In genomic region chr12:11834925-11835324, GRCh38 we compare ENCODE assay signal across 16 cellular contexts.
DNase-seq lines count a peak whose midpoint lies in the region; ATAC-seq, FAIRE-seq and TF ChIP-seq lines count a peak whose summit lies in the region.
"Had no signal": no experiment of that assay in that cellular context is flagged by ENCODE, and none has a peak within 500 bp of the region (broad histone marks: within the 10 kb centered on the region; RNA-seq: fewer than 3 reads in every experiment).

No MANE protein-coding gene starts in this region.

- TF ChIP-seq CTCF in colonic mucosa (IDR thresholded peaks at IDR 0.05) = no peak
- no peak for TF ChIP-seq CTCF in gastrocnemius medialis (IDR thresholded peaks at IDR 0.05 in 4 of 5, conservative IDR thresholded peaks at IDR 0.05 in 1 of 5)

- FAIRE-seq in small intestine (lab: Jason Lieb, UNC) = no peak
- FAIRE-seq: HTR-8/SVneo had no signal

- WGBS in small intestine, 3 donors = 75 to 83% (median 80%) methylated on average over 3 of the region's 3 CpGs

- H3K9me3 ChIP-seq in colonic mucosa = no peaks in the 10 kb centered on the region
- H3K9me3 ChIP-seq in skeletal muscle tissue (ENCODE audit: control insufficient read depth in 3 of 3, low read length in 3 of 3) = no peaks in the 10 kb centered on the region
- H3K9me3 ChIP-seq in small intestine (ENCODE audit: control insufficient read depth, low read depth) = no peaks in the 10 kb centered on the region
- no peaks in the 10 kb centered on the region for H3K9me3 ChIP-seq in gastrocnemius medialis
- H3K9me3 ChIP-seq: right lobe of liver had no signal

- no peak for TF ChIP-seq POLR2A in gastrocnemius medialis (IDR thresholded peaks at IDR 0.05)

- ATAC-seq in gastrocnemius medialis = no peak
- ATAC-seq: activated CD8-positive, alpha-beta memory T cell treated with anti-CD3 and anti-CD28 coated beads, Interleukin-2, amount 10 ng/mL, durations not matched to agents 7 days and 5 days had no signal

- no peaks in the 10 kb centered on the region for H3K27me3 ChIP-seq in colonic mucosa
- no peaks in the 10 kb centered on the region for H3K27me3 ChIP-seq in skeletal muscle tissue (ENCODE audit: control insufficient read depth in 3 of 3, insufficient read depth in 3 of 3, low read length in 3 of 3)
- H3K27me3 ChIP-seq in small intestine (ENCODE audit: control insufficient read depth in 2 of 2, insufficient read depth in 2 of 2, low read length in 2 of 2) = no peaks in the 10 kb centered on the region
- H3K27me3 ChIP-seq in gastrocnemius medialis = no peaks in the 10 kb centered on the region
- H3K27me3 ChIP-seq: right lobe of liver had no signal

- DNase-seq in activated T-cell treated with anti-CD3 and anti-CD28 coated beads, Interleukin-2, amount 50 U/mL, for 24 hours = no peak
- DNase-seq in activated T-cell treated with anti-CD3 and anti-CD28 coated beads for 4 hours = no peak
- no peak for DNase-seq in colonic mucosa
- DNase-seq in T-helper 2 cell = no peak
- DNase-seq in small intestine = no peak
- DNase-seq in gastrocnemius medialis = no peak
- DNase-seq: activated CD8-positive, alpha-beta memory T cell treated with anti-CD3 and anti-CD28 coated beads, Interleukin-2, amount 10 ng/mL, durations not matched to agents 7 days and 5 days; GOT3; mesendoderm; NCI-H1930; NCI-H526 treated with DMSO at 0.1 percent for 48 hours; right lobe of liver; WERI-Rb-1 had no signal

- no peaks in the 10 kb centered on the region for H3K9me3 Mint-ChIP-seq in activated T-cell treated with anti-CD3 and anti-CD28 coated beads, Interleukin-2, amount 50 U/mL, for 24 hours
- H3K9me3 Mint-ChIP-seq in IgD-negative memory B cell = no peaks in the 10 kb centered on the region

- H3K36me3 ChIP-seq in colonic mucosa (no peaks in the 10 kb centered on the region), skeletal muscle tissue (ENCODE audit: control insufficient read depth in 3 of 3, insufficient read depth in 3 of 3, low read length in 3 of 3) (no peaks in the 10 kb centered on the region), small intestine (ENCODE audit: control insufficient read depth in 2 of 2, insufficient read depth in 2 of 2, low read length in 2 of 2) (no peaks in the 10 kb centered on the region), gastrocnemius medialis (no peaks in the 10 kb centered on the region)
- H3K36me3 ChIP-seq: right lobe of liver, WERI-Rb-1 had no signal

- H3K27me3 Mint-ChIP-seq in activated T-cell treated with anti-CD3 and anti-CD28 coated beads, Interleukin-2, amount 50 U/mL, for 24 hours = no peaks in the 10 kb centered on the region
- H3K27me3 Mint-ChIP-seq in IgD-negative memory B cell = no peaks in the 10 kb centered on the region
- H3K27me3 Mint-ChIP-seq: activated CD8-positive, alpha-beta memory T cell treated with anti-CD3 and anti-CD28 coated beads, Interleukin-2, amount 10 ng/mL, durations not matched to agents 7 days and 5 days had no signal

- intact Hi-C loops in colonic mucosa (cut with DNase I) (no loop called here), gastrocnemius medialis (cut with DNase I; ENCODE audit: low total_unique reads) (no loop called here)

- H3K4me1 ChIP-seq in colonic mucosa = peaks cover 26% of the 10 kb centered on the region
- peaks cover 21 to 33% (median 22%) of the 10 kb centered on the region in 3 donors for H3K4me1 ChIP-seq in skeletal muscle tissue (ENCODE audit: control insufficient read depth in 3 of 3, insufficient read depth in 3 of 3, low read length in 3 of 3)
- H3K4me1 ChIP-seq in small intestine (ENCODE audit: control insufficient read depth in 2 of 2, insufficient read depth in 1 of 2, low read depth in 1 of 2, low read length in 1 of 2) = peaks cover 10 to 29% of the 10 kb centered on the region in 2 donors
- peaks cover 14 to 25% of the 10 kb centered on the region in 2 donors for H3K4me1 ChIP-seq in gastrocnemius medialis

- in situ Hi-C loops in gastrocnemius medialis (cut with MboI; ENCODE audit: low sequenced_read_pairs in 4 of 4) = no loop called here

- H3K4me3 ChIP-seq in colonic mucosa (no peak overlapping the region), skeletal muscle tissue (ENCODE audit: low read length in 3 of 3) (no peak overlapping the region), small intestine (ENCODE audit: low read depth in 1 of 2, low read length in 2 of 2) (no peak overlapping the region), gastrocnemius medialis (no peak overlapping the region)
- H3K4me3 ChIP-seq: right lobe of liver had no signal

- no peak overlapping the region for H3K4me3 Mint-ChIP-seq in activated T-cell treated with anti-CD3 and anti-CD28 coated beads, Interleukin-2, amount 50 U/mL, for 24 hours
- H3K4me3 Mint-ChIP-seq in IgD-negative memory B cell = peak overlapping the region in 2 of 4 donors; percentile 29 to 84
- H3K4me3 Mint-ChIP-seq: activated CD8-positive, alpha-beta memory T cell treated with anti-CD3 and anti-CD28 coated beads, Interleukin-2, amount 10 ng/mL, durations not matched to agents 7 days and 5 days had no signal

- H3K27ac Mint-ChIP-seq in activated T-cell treated with anti-CD3 and anti-CD28 coated beads, Interleukin-2, amount 50 U/mL, for 24 hours = peak overlapping the region; percentile 76
- H3K27ac Mint-ChIP-seq in IgD-negative memory B cell = peak overlapping the region; percentile 49 to 99 (median 91)
- H3K27ac Mint-ChIP-seq: activated CD8-positive, alpha-beta memory T cell treated with anti-CD3 and anti-CD28 coated beads, Interleukin-2, amount 10 ng/mL, durations not matched to agents 7 days and 5 days had no signal

- H3K9ac ChIP-seq in colonic mucosa (ENCODE audit: low read depth in 2 of 2, low read length in 2 of 2) (no peak overlapping the region), skeletal muscle tissue (ENCODE audit: low read depth in 1 of 3, low read length in 3 of 3) (no peak overlapping the region)

- H3K27ac ChIP-seq in colonic mucosa (peak overlapping the region; percentile 7), skeletal muscle tissue (ENCODE audit: low read depth, low read length) (peak overlapping the region; percentile 14), small intestine (ENCODE audit: low read depth in 1 of 2, low read length in 1 of 2) (peak overlapping the region in 1 of 2 donors; percentile 26), gastrocnemius medialis (no peak overlapping the region)
- H3K27ac ChIP-seq: WERI-Rb-1 had no signal

- peaks cover 62% of the 10 kb centered on the region for H3K36me3 Mint-ChIP-seq in activated T-cell treated with anti-CD3 and anti-CD28 coated beads, Interleukin-2, amount 50 U/mL, for 24 hours (ENCODE audit: low read depth)
- no peaks in the 10 kb centered on the region for H3K36me3 Mint-ChIP-seq in IgD-negative memory B cell

- H3K4me1 Mint-ChIP-seq in activated T-cell treated with anti-CD3 and anti-CD28 coated beads, Interleukin-2, amount 50 U/mL, for 24 hours (ENCODE audit: low read depth) = peaks cover 72% of the 10 kb centered on the region
- peaks cover 37 to 62% (median 45%) of the 10 kb centered on the region in 3 donors for H3K4me1 Mint-ChIP-seq in IgD-negative memory B cell

Comparison
In these comparisons a context has a peak if more than half of its experiments do, and no peak if none do; other contexts are left out.
1. H3K27ac ChIP-seq: peak in colonic mucosa (single experiment) and skeletal muscle tissue (single experiment); none in gastrocnemius medialis (0 of 4).